12 cellular contexts compared by ENCODE assay signal in the genomic region with DNA sequence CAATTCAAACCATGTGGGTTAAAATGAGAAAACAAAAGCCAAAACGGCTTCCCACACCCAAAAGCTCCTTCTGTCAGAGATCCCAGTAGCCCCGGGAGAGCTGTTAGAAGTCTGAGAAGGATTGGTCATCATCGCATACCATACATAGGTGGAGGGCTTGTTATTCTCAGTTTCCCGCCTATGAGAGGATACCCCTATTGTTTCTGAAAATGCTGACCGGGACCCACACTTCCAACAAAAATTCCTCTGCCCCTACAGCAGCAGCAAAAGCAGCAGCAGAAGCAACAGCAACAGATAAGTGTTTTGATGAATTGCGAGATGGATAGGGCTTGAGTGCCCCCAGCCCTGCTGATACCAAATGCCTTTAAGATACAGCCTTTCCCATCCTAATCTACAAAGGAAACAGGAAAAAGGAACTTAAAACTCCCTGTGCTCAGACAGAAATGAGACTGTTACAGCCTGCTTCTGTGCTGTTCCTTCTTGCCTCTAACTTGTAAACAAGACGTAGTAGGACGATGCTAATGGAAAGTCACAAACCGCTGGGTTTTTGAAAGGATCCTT. TPM values are rescaled to one million over a fixed set of nuclear protein-coding genes. Genes with fewer than 3 reads are reported as not detected.
DNase-seq lines count a peak whose midpoint lies in the region; ATAC-seq and TF ChIP-seq lines count a peak whose summit lies in the region.
"Had no signal": no experiment of that assay in that cellular context is flagged by ENCODE, and none has a peak within 500 bp of the region (broad histone marks: within the 10 kb centered on the region; RNA-seq: fewer than 3 reads in every experiment).

A gene (plus strand): TSS at position 245 of the 561 bp plus-strand sequence. CDS start 366 bp downstream, outside the sequence.

- peaks cover 48% of the 10 kb centered on the region for H3K79me2 ChIP-seq in smooth muscle cell (ENCODE audit: low read depth)

- H3K4me2 ChIP-seq in smooth muscle cell, result peak within 1 kb of the TSS; percentile 90

- no peaks in the 10 kb centered on the region for H3K9me3 ChIP-seq in HUES64 (ENCODE audit: insufficient read depth, low read depth, low read length)
- H3K9me3 ChIP-seq in ectodermal cell (ENCODE audit: control insufficient read depth, low read length), result no peaks in the 10 kb centered on the region
- H3K9me3 ChIP-seq in smooth muscle cell (replicated peaks; ENCODE audit: low read depth), result no peaks in the 10 kb centered on the region

- DNase-seq in islet precursor cell, result peak; percentile 65
- DNase-seq in smooth muscle cell (lab: John Stamatoyannopoulos, UW; ENCODE audit: unreplicated experiment), result no peak
- DNase-seq in NCI-H2196 treated with DMSO at 0.1 percent for 48 hours (lab: John Stamatoyannopoulos, UW; ENCODE audit: unreplicated experiment), result no peak
- DNase-seq in NOMO-1 treated with dmso at 0.1 percent for 144 hours (lab: John Stamatoyannopoulos, UW; ENCODE audit: unreplicated experiment), result no peak
- no peak for DNase-seq in NCI-H1092 treated with DMSO at 0.1 percent for 48 hours (lab: John Stamatoyannopoulos, UW)
- DNase-seq: activated B cell treated with CpG ODN at 0.5 μM for 24 hours; activated naive CD8-positive, alpha-beta T cell treated with anti-CD3 and anti-CD28 coated beads, Interleukin-2, amount 10 ng/mL, durations not matched to agents 7 days and 5 days; Calu3; substantia nigra had no signal

- peak within 1 kb of the TSS; percentile 83 for H2AFZ ChIP-seq in smooth muscle cell (ENCODE audit: low read depth)

- H3K4me3 ChIP-seq in HUES64 (ENCODE audit: low read length), result peak within 1 kb of the TSS; percentile 48
- peak within 1 kb of the TSS; percentile 45 for H3K4me3 ChIP-seq in ectodermal cell (ENCODE audit: insufficient read depth, low read depth, low read length)
- H3K4me3 ChIP-seq in smooth muscle cell, result peak within 1 kb of the TSS; percentile 48

- H4K20me1 ChIP-seq in smooth muscle cell (ENCODE audit: low read depth), result no peaks in the 10 kb centered on the region

- H3K36me3 ChIP-seq in HUES64 (ENCODE audit: insufficient read depth, low read length) (no peaks in the 10 kb centered on the region), ectodermal cell (ENCODE audit: control insufficient read depth, insufficient read depth, low read length) (no peaks in the 10 kb centered on the region), smooth muscle cell (ENCODE audit: low read depth) (no peaks in the 10 kb centered on the region)

- H3K9ac ChIP-seq in HUES64 (ENCODE audit: low read depth, low read length) (peak within 1 kb of the TSS; percentile 71), smooth muscle cell (ENCODE audit: low read depth) (peak within 1 kb of the TSS; percentile 72)

- WGBS in HUES64, result 36% methylated on average over 7 of the region's 9 CpGs
- 24 to 39% methylated on average over 9 of the region's 9 CpGs for whole genome bisulfite sequencing in ectodermal cell, 2 experiments
- 10% methylated on average over 9 of the region's 9 CpGs for WGBS in smooth muscle cell (ENCODE audit: low lambda C conversion rate)

- H3K27me3 ChIP-seq in HUES64 (ENCODE audit: insufficient read depth, low read length) (no peaks in the 10 kb centered on the region), ectodermal cell (ENCODE audit: control insufficient read depth, insufficient read depth, low read length, poor library complexity, severe bottlenecking) (no peaks in the 10 kb centered on the region), smooth muscle cell (ENCODE audit: low read depth) (no peaks in the 10 kb centered on the region)

- ATAC-seq in HG02870 (IDR thresholded peaks at IDR 0.05; ENCODE audit: unreplicated experiment), result no peak

- no peak for TF ChIP-seq CTCF in smooth muscle cell (IDR thresholded peaks at IDR 0.05; ENCODE audit: borderline replicate concordance, insufficient read depth, poor library complexity, severe bottlenecking)

- H3K4me1 ChIP-seq in HUES64 (ENCODE audit: insufficient read depth, low read length), result peaks cover 24% of the 10 kb centered on the region; the same call in 1 of the 2 replicates
- peaks cover 4% of the 10 kb centered on the region for H3K4me1 ChIP-seq in ectodermal cell (ENCODE audit: control insufficient read depth, insufficient read depth, low read length)
- H3K4me1 ChIP-seq in smooth muscle cell (ENCODE audit: low read depth), result peaks cover 26% of the 10 kb centered on the region

- H3K27ac ChIP-seq in HUES64 (ENCODE audit: low read depth, low read length) (peak within 1 kb of the TSS; percentile 48), ectodermal cell (ENCODE audit: insufficient read depth, low read depth, low read length, poor library complexity, severe bottlenecking) (peak within 1 kb of the TSS; percentile 57), smooth muscle cell (ENCODE audit: low read depth) (peak within 1 kb of the TSS; percentile 89)

- no peaks in the 10 kb centered on the region for H3F3A ChIP-seq in smooth muscle cell (ENCODE audit: low read depth)

RNA-seq across cellular contexts. Expression of the gene that starts here (rescaled TPM):
- 10.1 TPM for polyA plus RNA-seq in HUES64 (2013, experiment 1 of 2)
- polyA plus RNA-seq in HUES64 (2013, experiment 2 of 2), result 11.1 TPM
- polyA plus RNA-seq in ectodermal cell (2013, experiment 1 of 4), result 31.3 TPM
- 20.5 TPM for polyA plus RNA-seq in ectodermal cell (2013, experiment 2 of 4)
- polyA plus RNA-seq in ectodermal cell (2013, experiment 3 of 4), result 20.0 TPM
- polyA plus RNA-seq in ectodermal cell (2013, experiment 4 of 4), result 19.8 TPM
- total RNA-seq in smooth muscle cell, result 58.9 and 81.2 TPM in 2 replicates
- 23.6 and 36.0 TPM in 2 replicates for polyA plus RNA-seq in smooth muscle cell
- total RNA-seq: activated B cell treated with CpG ODN at 0.5 μM for 24 hours; activated naive CD8-positive, alpha-beta T cell treated with anti-CD3 and anti-CD28 coated beads, Interleukin-2, amount 10 ng/mL, durations not matched to agents 7 days and 5 days; Calu3 had no signal
